ENCODE assay signal across 11 cellular contexts in the genomic region with DNA sequence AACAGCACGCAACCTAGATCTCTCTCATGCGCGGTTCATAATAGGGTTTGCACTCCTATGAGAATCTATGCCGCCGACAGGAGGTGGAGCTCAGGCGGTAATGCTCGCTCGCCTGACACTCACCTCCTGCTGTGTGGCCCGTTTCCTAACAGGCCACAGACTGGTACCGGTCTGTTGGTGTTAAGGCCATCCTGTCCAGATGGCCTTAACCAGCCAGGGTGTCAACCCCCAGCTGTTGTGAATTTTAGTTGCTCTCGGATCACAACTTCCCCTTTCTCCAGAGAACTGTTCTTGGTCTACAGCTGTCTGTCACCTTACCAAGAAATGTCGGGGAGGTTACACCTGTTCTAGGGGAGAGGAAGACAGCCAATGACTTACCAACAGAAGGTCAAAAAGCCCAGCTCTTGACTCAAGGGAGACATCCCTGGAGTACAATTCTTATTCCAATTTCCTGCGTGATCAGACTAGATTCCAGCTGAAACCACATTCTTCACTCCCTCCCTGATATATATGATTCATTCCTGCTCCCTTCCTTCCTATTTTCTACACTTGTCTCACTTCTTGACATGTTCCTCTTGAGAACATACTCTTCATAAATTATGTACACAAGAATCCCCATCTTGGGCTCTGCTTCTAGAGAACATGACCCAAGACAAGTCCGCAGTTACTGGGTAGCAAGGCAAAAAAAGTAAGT. TPM values are rescaled to one million over a fixed set of nuclear protein-coding genes. Genes with fewer than 3 reads are reported as not detected.
DNase-seq lines count a peak whose midpoint lies in the region; ATAC-seq, FAIRE-seq and TF ChIP-seq lines count a peak whose summit lies in the region.
"Had no signal": no experiment of that assay in that cellular context is flagged by ENCODE, and none has a peak within 500 bp of the region (broad histone marks: within the 10 kb centered on the region; RNA-seq: fewer than 3 reads in every experiment).

No MANE protein-coding gene starts in this region.

- DNase-seq in GM06990 (ENCODE audit: extremely low read depth, insufficient read length) (peak; percentile 50), K562 (ENCODE audit: extremely low read depth in 1 of 4, low spot score in 3 of 4) (no peak), dermis blood vessel endothelial cell (no peak)
- no peak for DNase-seq in activated effector memory CD4-positive, alpha-beta T cell treated with anti-CD3 and anti-CD28 coated beads, Interleukin-2, amount 50 U/mL, for 16 hours
- DNase-seq in CD8-positive, alpha-beta memory T cell, result no peak
- DNase-seq in activated CD4-positive, CD25-positive, alpha-beta regulatory T cell treated with anti-CD3 and anti-CD28 coated beads, Interleukin-2, amount 50 U/mL, for 72 hours, result no peak
- DNase-seq: activated T-cell treated with anti-CD3 and anti-CD28 coated beads for 4 hours; stimulated activated CD4-positive, alpha-beta T cell treated with anti-CD3 and anti-CD28 coated beads, Interleukin-4, amount 100 ng/mL, for 1 hour had no signal

- no peaks in the 10 kb centered on the region for H3K9me1 ChIP-seq in K562 (ENCODE audit: control insufficient read depth, insufficient read depth, low read length)

- TF ChIP-seq CTCF in GM06990 (IDR thresholded peaks at IDR 0.05; ENCODE audit: insufficient read depth, low read length, poor library complexity, severe bottlenecking) (no peak), K562 (IDR thresholded peaks at IDR 0.05 in 2 of 3, conservative IDR thresholded peaks at IDR 0.05 in 1 of 3; ENCODE audit: insufficient read depth in 2 of 3, low read depth in 1 of 3, low read length in 3 of 3) (no peak)

- no peaks in the 10 kb centered on the region for H3K9me3 Mint-ChIP-seq in CD8-positive, alpha-beta memory T cell
- H3K9me3 Mint-ChIP-seq: HFFc6 had no signal

- POLR2A ChIA-PET in K562 (lab: Yijun Ruan, JAX), result interaction anchor here (0.6 to 1.1 kb wide), 3 partner anchors 11 to 203 kb away, joined by 3 to 5 read pairs (median 4); no protein-coding TSS in a partner anchor
- POLR2A ChIA-PET in CD8-positive, alpha-beta memory T cell (lab: Charles Lee), result no interaction called here

- WGBS in K562 (ENCODE audit: insufficient coverage, low coverage, missing lambda C conversion rate), result 33% methylated on average over 12 of the region's 14 CpGs

- H3K4me1 ChIP-seq in K562 (replicated peaks in 1 of 2; ENCODE audit: control insufficient read depth in 2 of 2, insufficient read depth in 2 of 2, low read length in 2 of 2), result no peaks in the 10 kb centered on the region; a peak in 1 of 5 replicates
- H3K4me1 ChIP-seq in CD8-positive, alpha-beta memory T cell (ENCODE audit: insufficient read depth, low read length), result no peaks in the 10 kb centered on the region

- peak; percentile 11 for FAIRE-seq in K562 (lab: Jason Lieb, UNC)

- H3K4me2 ChIP-seq in K562 (ENCODE audit: insufficient read depth, low read length), result no peak overlapping the region

- no peaks in the 10 kb centered on the region for H3K9me3 ChIP-seq in K562 (replicated peaks; ENCODE audit: control insufficient read depth, insufficient read depth, low read depth, low read length)
- H3K9me3 ChIP-seq in CD8-positive, alpha-beta memory T cell (ENCODE audit: low read length), result no peaks in the 10 kb centered on the region

- H3K9ac ChIP-seq in K562 (ENCODE audit: insufficient read depth in 1 of 2, low read depth in 2 of 2, low read length in 2 of 2), result no peak overlapping the region

- intact Hi-C loops in K562 (cut with micrococcal nuclease), result no loop called here

- H3K4me1 Mint-ChIP-seq in CD8-positive, alpha-beta memory T cell, result no peaks in the 10 kb centered on the region

- CTCF ChIA-PET in K562 (lab: Yijun Ruan, JAX; ENCODE audit: low intra/inter-chr PET ratio), result no interaction called here
- CTCF ChIA-PET in CD8-positive, alpha-beta memory T cell (lab: Charles Lee), result no interaction called here

- H3K27ac Mint-ChIP-seq in CD8-positive, alpha-beta memory T cell, result no peak overlapping the region
- H3K27ac Mint-ChIP-seq: HFFc6 had no signal

- H3K4me3 ChIP-seq in GM06990 (replicated peaks; ENCODE audit: low read depth, low read length) (no peak overlapping the region), K562 (no peak overlapping the region)
- H3K4me3 ChIP-seq in CD8-positive, alpha-beta memory T cell (ENCODE audit: low read length), result no peak overlapping the region

- H3K27me3 ChIP-seq in GM06990 (replicated peaks; ENCODE audit: control insufficient read depth, insufficient read depth, low read length), result no peaks in the 10 kb centered on the region
- no peaks in the 10 kb centered on the region for H3K27me3 ChIP-seq in K562 (ENCODE audit: control insufficient read depth in 2 of 2, insufficient read depth in 2 of 2, low read length in 2 of 2)
- no peaks in the 10 kb centered on the region for H3K27me3 ChIP-seq in CD8-positive, alpha-beta memory T cell (ENCODE audit: insufficient read depth, low read length, poor library complexity, severe bottlenecking)

- no peak overlapping the region for H3K4me3 Mint-ChIP-seq in CD8-positive, alpha-beta memory T cell
- H3K4me3 Mint-ChIP-seq: HFFc6 had no signal

- H4K20me1 ChIP-seq in K562 (replicated peaks; ENCODE audit: control insufficient read depth, insufficient read depth, low read length), result no peaks in the 10 kb centered on the region

- H3K27me3 Mint-ChIP-seq in CD8-positive, alpha-beta memory T cell, result peaks cover 2 to 17% of the 10 kb centered on the region in 2 donors

- in situ Hi-C loops in K562 (cut with MboI), result no loop called here

- no peak for TF ChIP-seq POLR2A in K562 (conservative IDR thresholded peaks at IDR 0.05)

- H3K36me3 ChIP-seq in GM06990 (ENCODE audit: control insufficient read depth, insufficient read depth, low read length), result no peaks in the 10 kb centered on the region
- H3K36me3 ChIP-seq in K562 (ENCODE audit: control insufficient read depth, insufficient read depth, low read length), result no peaks in the 10 kb centered on the region
- no peaks in the 10 kb centered on the region for H3K36me3 ChIP-seq in CD8-positive, alpha-beta memory T cell (ENCODE audit: insufficient read depth, low read length)

- ATAC-seq in GM21367 (IDR thresholded peaks at IDR 0.05; ENCODE audit: unreplicated experiment) (peak; percentile 87), HG03432 (IDR thresholded peaks at IDR 0.05; ENCODE audit: unreplicated experiment) (peak; percentile 90), K562 (no peak; the same call in 2 of the 3 replicates)

- no peak overlapping the region for H3K27ac ChIP-seq in K562 (ENCODE audit: extremely low read depth, low read depth, low read length)
- no peak overlapping the region for H3K27ac ChIP-seq in CD8-positive, alpha-beta memory T cell (ENCODE audit: low read depth, low read length)

- H2AFZ ChIP-seq in K562 (ENCODE audit: low read depth, low read length), result peak overlapping the region; percentile 12; the same call in 1 of the 2 replicates

- no peaks in the 10 kb centered on the region for H3K79me2 ChIP-seq in K562 (ENCODE audit: control insufficient read depth, insufficient read depth, low read length)

- no TSS peak for BruUV-seq in K562 (replicated peaks; lab: Mats Ljungman, UMichigan)

- TF ChIP-seq RAD21 in K562 (CRISPR knock-in tag; conservative IDR thresholded peaks at IDR 0.05 in 1 of 2, IDR thresholded peaks at IDR 0.05 in 1 of 2), result no peak

- no peaks in the 10 kb centered on the region for H3K36me3 Mint-ChIP-seq in CD8-positive, alpha-beta memory T cell

- TF ChIP-seq EP300 in K562 (IDR thresholded peaks at IDR 0.05; ENCODE audit: low read length), result no peak

RNA-seq across cellular contexts. Expression of a gene that starts 23.1 kb away (rescaled TPM):
- 17.2 and 19.7 TPM in 2 replicates for total RNA-seq in K562 (2011; cell fraction: chromatin; rRNA removed; ENCODE audit: low replicate concordance)
- 7.3 and 8.0 TPM in 2 replicates for total RNA-seq in K562 (2011; cell fraction: nucleolus; rRNA removed)
- 9.3 and 9.8 TPM in 2 replicates for total RNA-seq in K562 (2011; cell fraction: nucleoplasm; rRNA removed)
- total RNA-seq in K562 (2014; rRNA removed) (1.3 and 1.5 TPM in 2 replicates), K562 (2014; rRNA removed; fragmentation: Illumina TruSeq; extraction: Trizol) (2.1 and 2.6 TPM in 2 replicates), K562 (2015; rRNA removed; fragmentation: Illumina TruSeq; extraction: Trizol) (2.2 and 2.3 TPM in 2 replicates), K562 (2021) (2.5 and 2.9 TPM in 2 replicates), dermis blood vessel endothelial cell (19.2 and 21.9 TPM in 2 replicates)
- polyA plus RNA-seq in K562 (2011; rRNA removed) (2.7 and 4.1 TPM in 2 replicates), K562 (2014; fragmentation: Illumina TruSeq; extraction: Trizol) (1.9 and 2.2 TPM in 2 replicates), K562 (2014; fragmentation: Nextera tagmentation; extraction: Ambion mirVana) (under 1 TPM; 0.42 to 0.49 TPM), K562 (2014; rRNA removed) (1.7 and 1.8 TPM in 2 replicates)
- polyA plus RNA-seq in K562 (2011; cell fraction: cytosol; rRNA removed), result 1.3 and 2.9 TPM in 2 replicates
- polyA plus RNA-seq in K562 (2011; cell fraction: nucleus; rRNA removed), result 5.8 and 9.1 TPM in 2 replicates
- polyA plus RNA-seq in K562 (2012), result 1.8 and 2.8 TPM in 2 replicates
- 4.9 and 8.1 TPM in 2 replicates for polyA minus RNA-seq in K562 (2011; rRNA and poly(A)+ RNA removed)
- 1.9 and 4.6 TPM in 2 replicates for polyA minus RNA-seq in K562 (2011; cell fraction: cytosol; rRNA and poly(A)+ RNA removed)
- polyA minus RNA-seq in K562 (2011; cell fraction: nucleus; rRNA and poly(A)+ RNA removed), result 3.9 and 8.2 TPM in 2 replicates
- total RNA-seq in CD8-positive, alpha-beta memory T cell, result 1 to 10 TPM; 2.2 to 2.3 TPM
- polyA plus RNA-seq in CD8-positive, alpha-beta memory T cell, result 1.4 TPM

RNA-seq across cellular contexts. Expression of a gene that starts 40.3 kb away (rescaled TPM):
- 38.2 and 41.0 TPM in 2 replicates for total RNA-seq in K562 (2011; cell fraction: chromatin; rRNA removed; ENCODE audit: low replicate concordance)
- 31.8 and 33.4 TPM in 2 replicates for total RNA-seq in K562 (2011; cell fraction: nucleolus; rRNA removed)
- total RNA-seq in K562 (2011; cell fraction: nucleoplasm; rRNA removed), result 36.1 and 38.3 TPM in 2 replicates
- total RNA-seq in K562 (2014; rRNA removed) (5.7 and 6.7 TPM in 2 replicates), K562 (2014; rRNA removed; fragmentation: Illumina TruSeq; extraction: Trizol) (7.6 and 8.5 TPM in 2 replicates), K562 (2015; rRNA removed; fragmentation: Illumina TruSeq; extraction: Trizol) (8.5 and 9.1 TPM in 2 replicates), K562 (2021) (10.3 and 11.8 TPM in 2 replicates), dermis blood vessel endothelial cell (42.9 and 58.4 TPM in 2 replicates)
- polyA plus RNA-seq in K562 (2011; rRNA removed) (16.5 and 26.3 TPM in 2 replicates), K562 (2014; fragmentation: Illumina TruSeq; extraction: Trizol) (10.2 and 10.6 TPM in 2 replicates), K562 (2014; fragmentation: Nextera tagmentation; extraction: Ambion mirVana) (1 to 10 TPM in 1 of 2 experiments, under 1 TPM in 1; 0.69 to 1.6 TPM), K562 (2014; rRNA removed) (6.3 and 7.5 TPM in 2 replicates)
- polyA plus RNA-seq in K562 (2011; cell fraction: cytosol; rRNA removed), result 12.0 and 24.0 TPM in 2 replicates
- 14.1 and 23.7 TPM in 2 replicates for polyA plus RNA-seq in K562 (2011; cell fraction: nucleus; rRNA removed)
- 9.1 and 9.8 TPM in 2 replicates for polyA plus RNA-seq in K562 (2012)
- polyA minus RNA-seq in K562 (2011; rRNA and poly(A)+ RNA removed), result 52.2 and 72.7 TPM in 2 replicates
- 17.0 and 23.7 TPM in 2 replicates for polyA minus RNA-seq in K562 (2011; cell fraction: cytosol; rRNA and poly(A)+ RNA removed)
- 12.8 and 43.2 TPM in 2 replicates for polyA minus RNA-seq in K562 (2011; cell fraction: nucleus; rRNA and poly(A)+ RNA removed)
- 10 to 100 TPM; 10.8 to 11.2 TPM for total RNA-seq in CD8-positive, alpha-beta memory T cell
- 9.4 TPM for polyA plus RNA-seq in CD8-positive, alpha-beta memory T cell
